10 cellular contexts compared by ENCODE assay signal in genomic region chr1:53888716-53889115, GRCh38. TPM values are rescaled to one million over a fixed set of nuclear protein-coding genes. Genes with fewer than 3 reads are reported as not detected.
DNase-seq lines count a peak whose midpoint lies in the region; ATAC-seq and TF ChIP-seq lines count a peak whose summit lies in the region.
"Had no signal": no experiment of that assay in that cellular context is flagged by ENCODE, and none has a peak within 500 bp of the region (broad histone marks: within the 10 kb centered on the region; RNA-seq: fewer than 3 reads in every experiment).

No MANE protein-coding gene starts in this region.

- no peaks in the 10 kb centered on the region for H3K4me1 ChIP-seq in prostate gland (replicated peaks)

- H3K36me3 ChIP-seq in GM06990 (ENCODE audit: control insufficient read depth, insufficient read depth, low read length): peaks cover 3% of the 10 kb centered on the region
- H3K36me3 ChIP-seq in SK-N-MC (ENCODE audit: insufficient read depth, low read length): no peaks in the 10 kb centered on the region
- H3K36me3 ChIP-seq in prostate gland: no peaks in the 10 kb centered on the region

- intact Hi-C loops in prostate gland (cut with DNase I): loop anchor here (2.0 kb wide), 1 partner anchor 58 kb away; the partner anchor contains the start of gene LRRC42

- DNase-seq in GM06990 (ENCODE audit: extremely low read depth, insufficient read length): no peak
- no peak for DNase-seq in SK-N-MC (ENCODE audit: low read depth, low spot score)
- no peak for DNase-seq in epithelial cell of proximal tubule (ENCODE audit: low read depth)
- no peak for DNase-seq in prostate gland (ENCODE audit: low spot score)
- no peak for DNase-seq in epidermal melanocyte (ENCODE audit: insufficient read length, low spot score)
- no peak for DNase-seq in stimulated activated CD4-positive, alpha-beta T cell treated with anti-CD3 and anti-CD28 coated beads, Interleukin-1b, Interleukin-23, amount 100 ng/mL, for 48 hours
- no peak for DNase-seq in NCI-H2171 treated with DMSO at 0.1 percent for 48 hours (lab: John Stamatoyannopoulos, UW)
- DNase-seq: SIG-M5; stimulated activated CD4-positive, alpha-beta T cell treated with anti-CD3 and anti-CD28 coated beads, Interleukin-2, amount 100 ng/mL, for 24 hours had no signal

- TF ChIP-seq POLR2A in prostate gland (IDR thresholded peaks at IDR 0.05): no peak

- H3K9me3 ChIP-seq in SK-N-MC (ENCODE audit: low read depth, low read length) (no peaks in the 10 kb centered on the region), prostate gland (no peaks in the 10 kb centered on the region)

- no peak overlapping the region for H3K27ac ChIP-seq in SK-N-MC
- peak overlapping the region; percentile 84 to 85 for H3K27ac ChIP-seq in prostate gland

- H3K4me3 ChIP-seq in GM06990 (replicated peaks; ENCODE audit: low read depth, low read length) (peak overlapping the region; percentile 96), SK-N-MC (peak overlapping the region; percentile 98), epithelial cell of proximal tubule (ENCODE audit: low read depth, low read length) (peak overlapping the region; percentile 82), prostate gland (peak overlapping the region; percentile 70 to 88)

- H3K27me3 ChIP-seq in GM06990 (replicated peaks; ENCODE audit: control insufficient read depth, insufficient read depth, low read length) (no peaks in the 10 kb centered on the region), prostate gland (replicated peaks; ENCODE audit: insufficient read depth) (no peaks in the 10 kb centered on the region)

- TF ChIP-seq CTCF in GM06990 (IDR thresholded peaks at IDR 0.05; ENCODE audit: insufficient read depth, low read length, poor library complexity, severe bottlenecking) (no peak), epithelial cell of proximal tubule (conservative IDR thresholded peaks at IDR 0.05; ENCODE audit: low read depth, low read length) (no peak), prostate gland (IDR thresholded peaks at IDR 0.05) (no peak)

- H3K9ac ChIP-seq in SK-N-MC (ENCODE audit: insufficient read length): no peak overlapping the region

- 43% methylated on average over 1 of the region's 1 CpG for WGBS in prostate gland

- ATAC-seq in GM21528 (IDR thresholded peaks at IDR 0.05; ENCODE audit: low FRiP score, unreplicated experiment): no peak

RNA-seq across cellular contexts. Expression of gene YIPF1, which starts 0.9 kb away (rescaled TPM):
- total RNA-seq in epithelial cell of proximal tubule (27.6 and 32.4 TPM in 2 replicates), prostate gland (100 to 1,000 TPM in 1 of 2 donors, 10 to 100 TPM in 1; 40.0 to 105 TPM)

RNA-seq across cellular contexts. Expression of gene DIO1, which starts 5.3 kb away (rescaled TPM):
- total RNA-seq in epithelial cell of proximal tubule: not detected in 2 replicates
- under 1 TPM in 1 of 2 donors, not detected in 1; 0.23 TPM for total RNA-seq in prostate gland

RNA-seq across cellular contexts. Expression of gene NDC1, which starts 50.6 kb away (rescaled TPM):
- total RNA-seq in epithelial cell of proximal tubule (40.9 and 63.7 TPM in 2 replicates), prostate gland (10 to 100 TPM; 15.3 to 20.6 TPM)

RNA-seq across cellular contexts. Expression of gene IFT25, which starts 56.8 kb away (rescaled TPM):
- 31.5 and 37.9 TPM in 2 replicates for total RNA-seq in epithelial cell of proximal tubule
- 10 to 100 TPM; 13.7 to 18.9 TPM for total RNA-seq in prostate gland

RNA-seq across cellular contexts. Expression of gene LRRC42, which starts 57.4 kb away (rescaled TPM):
- 46.7 and 48.0 TPM in 2 replicates for total RNA-seq in epithelial cell of proximal tubule
- 10 to 100 TPM; 21.1 to 31.8 TPM for total RNA-seq in prostate gland
